15 cellular contexts compared by ENCODE assay signal in the genomic region with DNA sequence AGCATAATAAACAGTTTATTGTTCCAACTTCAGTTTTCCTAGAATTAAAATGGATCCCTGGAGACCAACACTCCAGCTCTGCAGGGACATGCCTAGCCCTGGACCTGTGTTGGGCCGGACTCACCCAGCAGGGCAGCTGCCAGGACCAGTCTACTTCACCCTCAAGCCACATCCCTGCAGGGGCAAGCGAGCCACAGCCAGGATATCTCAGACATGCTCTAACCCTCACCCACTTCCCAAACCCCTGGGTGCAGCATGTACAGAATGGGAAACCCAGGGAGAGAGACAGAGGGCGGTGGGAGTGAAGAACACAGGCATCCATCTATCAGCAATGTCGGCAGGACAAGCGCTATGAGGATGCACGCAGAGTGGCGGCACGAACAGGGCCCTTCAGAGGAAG.
DNase-seq lines count a peak whose midpoint lies in the region; ATAC-seq lines count a peak whose summit lies in the region.
"Had no signal": no experiment of that assay in that cellular context is flagged by ENCODE, and none has a peak within 500 bp of the region (broad histone marks: within the 10 kb centered on the region; RNA-seq: fewer than 3 reads in every experiment).

No MANE protein-coding gene starts in this region.

- no peak overlapping the region for H3K23ac ChIP-seq in neuronal stem cell (ENCODE audit: low read depth, low read length, poor library complexity)

- H3K9me3 Mint-ChIP-seq in activated T-helper 1 cell treated with anti-CD3 and anti-CD28 coated beads, Interleukin-12 subunit alpha, Interleukin-12 subunit beta, Interleukin-2, Interleukin-4 antibody, amounts not matched to agents 30 ng/mL and 10 ng/mL and 1 ng/mL, durations not matched to agents 14 hours and 24 hours and 36 hours: no peaks in the 10 kb centered on the region

- H3K27ac ChIP-seq in BLaER1 (no peak overlapping the region), neuronal stem cell (replicated peaks; ENCODE audit: low read length) (no peak overlapping the region)
- 0 out of 22 replicates have a peak overlapping the region, but pooled peaks of 1 of the 11 experiments have one; percentile 6 for H3K27ac ChIP-seq in BLaER1 treated with 17β-estradiol and CSF1 and Interleukin-3, amounts not matched to agents 10 nM and 100 nM
- H3K27ac ChIP-seq: C4-2B had no signal

- no peak overlapping the region for H2BK120ac ChIP-seq in neuronal stem cell (ENCODE audit: low read depth, low read length)

- H3K4me1 Mint-ChIP-seq in activated T-helper 1 cell treated with anti-CD3 and anti-CD28 coated beads, Interleukin-12 subunit alpha, Interleukin-12 subunit beta, Interleukin-2, Interleukin-4 antibody, amounts not matched to agents 30 ng/mL and 10 ng/mL and 1 ng/mL, durations not matched to agents 14 hours and 24 hours and 36 hours (ENCODE audit: low read depth): peaks cover 99% of the 10 kb centered on the region

- DNase-seq in activated T-helper 1 cell treated with anti-CD3 and anti-CD28 coated beads, Interleukin-12 subunit alpha, Interleukin-12 subunit beta, Interleukin-2, Interleukin-4 antibody, amounts not matched to agents 30 ng/mL and 10 ng/mL and 1 ng/mL, durations not matched to agents 14 hours and 24 hours and 36 hours (ENCODE audit: low spot score): no peak
- no peak for DNase-seq in neuronal stem cell (ENCODE audit: low spot score)
- DNase-seq in activated effector memory CD4-positive, alpha-beta T cell treated with Interleukin-2 at 50 U/mL for 16 hours: no peak
- no peak for DNase-seq in C1 segment of cervical spinal cord (lab: John Stamatoyannopoulos, UW)
- DNase-seq: COR-L47, DMS153, H7, Karpas-422, MM.1S, NCI-H1105 had no signal

- H3K36me3 Mint-ChIP-seq in activated T-helper 1 cell treated with anti-CD3 and anti-CD28 coated beads, Interleukin-12 subunit alpha, Interleukin-12 subunit beta, Interleukin-2, Interleukin-4 antibody, amounts not matched to agents 30 ng/mL and 10 ng/mL and 1 ng/mL, durations not matched to agents 14 hours and 24 hours and 36 hours (ENCODE audit: low read depth): peaks cover 72% of the 10 kb centered on the region

- H3K36me3 ChIP-seq in BLaER1 (peaks cover 72% of the 10 kb centered on the region), neuronal stem cell (replicated peaks in 1 of 2; ENCODE audit: control insufficient read depth in 2 of 2, insufficient read depth in 2 of 2, low read length in 2 of 2) (no peaks in the 10 kb centered on the region)
- peaks cover 0 to 49% (median 19%) of the 10 kb centered on the region in 11 experiments; a peak in 9 of 22 replicates for H3K36me3 ChIP-seq in BLaER1 treated with 17β-estradiol and CSF1 and Interleukin-3, amounts not matched to agents 10 nM and 100 nM

- H3K9me3 ChIP-seq in BLaER1 (no peaks in the 10 kb centered on the region), neuronal stem cell (replicated peaks in 1 of 2; ENCODE audit: control insufficient read depth in 2 of 2, insufficient read depth in 1 of 2, low read depth in 1 of 2, low read length in 2 of 2) (peaks cover 7 to 14% of the 10 kb centered on the region in 2 donors)
- peaks cover 0 to 11% (median 0%) of the 10 kb centered on the region in 11 experiments; a peak in 9 of 22 replicates for H3K9me3 ChIP-seq in BLaER1 treated with 17β-estradiol and CSF1 and Interleukin-3, amounts not matched to agents 10 nM and 100 nM (replicated peaks in 1 of 11)

- H4K91ac ChIP-seq in neuronal stem cell (ENCODE audit: low read depth, low read length, poor library complexity): peak overlapping the region; percentile 54

- H3K27ac Mint-ChIP-seq in activated T-helper 1 cell treated with anti-CD3 and anti-CD28 coated beads, Interleukin-12 subunit alpha, Interleukin-12 subunit beta, Interleukin-2, Interleukin-4 antibody, amounts not matched to agents 30 ng/mL and 10 ng/mL and 1 ng/mL, durations not matched to agents 14 hours and 24 hours and 36 hours: peak overlapping the region; percentile 56

- H2BK5ac ChIP-seq in neuronal stem cell (ENCODE audit: low read length): peak overlapping the region; percentile 27

- H3K9ac ChIP-seq in BLaER1 (no peak overlapping the region), neuronal stem cell (ENCODE audit: low read depth, low read length, poor library complexity) (no peak overlapping the region)
- H3K9ac ChIP-seq in BLaER1 treated with 17β-estradiol and CSF1 and Interleukin-3, amounts not matched to agents 10 nM and 100 nM: peak overlapping the region in 1 of 11 experiments; percentile 24; a peak in 1 of 22 replicates

- no peak for ATAC-seq in GM21367 (IDR thresholded peaks at IDR 0.05; ENCODE audit: unreplicated experiment)
- ATAC-seq: Panc1 had no signal

- H2AK5ac ChIP-seq in neuronal stem cell (ENCODE audit: low read depth, low read length): no peak overlapping the region

- WGBS in neuronal stem cell (ENCODE audit: extremely low coverage in 2 of 2, insufficient read length in 2 of 2, insufficient replicate concordance in 1 of 2), 2 donors: no CpG with 5 or more reads among the region's 8 CpGs

- no peaks in the 10 kb centered on the region for H3K79me1 ChIP-seq in neuronal stem cell (ENCODE audit: low read depth, low read length)

- peaks cover 87% of the 10 kb centered on the region for H3K4me1 ChIP-seq in BLaER1
- H3K4me1 ChIP-seq in BLaER1 treated with 17β-estradiol and CSF1 and Interleukin-3, amounts not matched to agents 10 nM and 100 nM: peaks cover 41 to 90% (median 73%) of the 10 kb centered on the region in 10 experiments
- H3K4me1 ChIP-seq in neuronal stem cell (ENCODE audit: control insufficient read depth in 2 of 2, insufficient read depth in 1 of 2, low read depth in 1 of 2, low read length in 2 of 2): peaks cover 16 to 37% of the 10 kb centered on the region in 2 donors

- H2BK12ac ChIP-seq in neuronal stem cell (ENCODE audit: low read length): no peak overlapping the region

- H3K4me3 Mint-ChIP-seq in activated T-helper 1 cell treated with anti-CD3 and anti-CD28 coated beads, Interleukin-12 subunit alpha, Interleukin-12 subunit beta, Interleukin-2, Interleukin-4 antibody, amounts not matched to agents 30 ng/mL and 10 ng/mL and 1 ng/mL, durations not matched to agents 14 hours and 24 hours and 36 hours: peak overlapping the region; percentile 92

- H3K27me3 Mint-ChIP-seq in activated T-helper 1 cell treated with anti-CD3 and anti-CD28 coated beads, Interleukin-12 subunit alpha, Interleukin-12 subunit beta, Interleukin-2, Interleukin-4 antibody, amounts not matched to agents 30 ng/mL and 10 ng/mL and 1 ng/mL, durations not matched to agents 14 hours and 24 hours and 36 hours (ENCODE audit: insufficient read depth): no peaks in the 10 kb centered on the region

- H4K20me1 ChIP-seq in BLaER1: peaks cover 96% of the 10 kb centered on the region
- peaks cover 0 to 55% (median 0%) of the 10 kb centered on the region in 11 experiments; a peak in 5 of 22 replicates for H4K20me1 ChIP-seq in BLaER1 treated with 17β-estradiol and CSF1 and Interleukin-3, amounts not matched to agents 10 nM and 100 nM

- H3K27me3 ChIP-seq in BLaER1 (no peaks in the 10 kb centered on the region), neuronal stem cell (ENCODE audit: control insufficient read depth in 3 of 3, insufficient read depth in 3 of 3, low read depth in 1 of 3, low read length in 3 of 3) (peaks cover 0 to 83% (median 0%) of the 10 kb centered on the region in 3 experiments)
- H3K27me3 ChIP-seq in BLaER1 treated with 17β-estradiol and CSF1 and Interleukin-3, amounts not matched to agents 10 nM and 100 nM: no peaks in the 10 kb centered on the region

- H2AFZ ChIP-seq in neuronal stem cell (ENCODE audit: low read length): no peak overlapping the region

- H3K18ac ChIP-seq in neuronal stem cell (ENCODE audit: low read length): peak overlapping the region; percentile 62

- H2BK15ac ChIP-seq in neuronal stem cell (ENCODE audit: low read length): no peak overlapping the region

- H3K4me2 ChIP-seq in BLaER1 (peak overlapping the region; percentile 1), neuronal stem cell (ENCODE audit: insufficient read depth, low read length, poor library complexity, severe bottlenecking) (no peak overlapping the region)
- H3K4me2 ChIP-seq in BLaER1 treated with 17β-estradiol and CSF1 and Interleukin-3, amounts not matched to agents 10 nM and 100 nM: peak overlapping the region in 8 of 11 experiments; percentile 11 to 55 (median 42); a peak in 12 of 22 replicates

- intact Hi-C loops in activated T-helper 1 cell treated with anti-CD3 and anti-CD28 coated beads, Interleukin-12 subunit alpha, Interleukin-12 subunit beta, Interleukin-2, Interleukin-4 antibody, amounts not matched to agents 30 ng/mL and 10 ng/mL and 1 ng/mL, durations not matched to agents 14 hours and 24 hours and 36 hours (cut with micrococcal nuclease): loop anchor here (10.0 kb wide), 1 partner anchor 330 kb away; no protein-coding TSS in a partner anchor

- H3K4me3 ChIP-seq in BLaER1 (no peak overlapping the region), neuronal stem cell (ENCODE audit: low read length in 2 of 2) (no peak overlapping the region)
- H3K4me3 ChIP-seq in BLaER1 treated with 17β-estradiol and CSF1 and Interleukin-3, amounts not matched to agents 10 nM and 100 nM: no peak overlapping the region

- peak overlapping the region; percentile 77 for H3K14ac ChIP-seq in neuronal stem cell (ENCODE audit: low read length)

- no peak overlapping the region for H3K4ac ChIP-seq in neuronal stem cell (ENCODE audit: low read length)

- H4K8ac ChIP-seq in neuronal stem cell (ENCODE audit: low read depth, low read length): no peak overlapping the region
